In genomic region chr12:110741795-110742717, GRCh38 we compare ENCODE assay signal across 8 cellular contexts. TPM values are rescaled to one million over a fixed set of nuclear protein-coding genes. Genes with fewer than 3 reads are reported as not detected.
DNase-seq lines count a peak whose midpoint lies in the region; ATAC-seq and TF ChIP-seq lines count a peak whose summit lies in the region.

No MANE protein-coding gene starts in this region.

- H3K27ac ChIP-seq in CD8-positive, alpha-beta memory T cell (ENCODE audit: low read depth, low read length), result peak overlapping the region; percentile 73
- H3K27ac ChIP-seq in SU-DHL-6 (ENCODE audit: low read depth, low read length) (peak overlapping the region; percentile 59), thoracic aorta (peak overlapping the region; percentile 83 to 85)

- no peak for TF ChIP-seq EP300 in Ishikawa (IDR thresholded peaks at IDR 0.05; ENCODE audit: borderline replicate concordance)

- no peaks in the 10 kb centered on the region for H3K9me3 ChIP-seq in CD8-positive, alpha-beta memory T cell (ENCODE audit: low read length)
- H3K9me3 ChIP-seq in SU-DHL-6 (ENCODE audit: insufficient read depth, low read length) (no peaks in the 10 kb centered on the region), thoracic aorta (no peaks in the 10 kb centered on the region)

- H3K4me1 ChIP-seq in CD8-positive, alpha-beta memory T cell (ENCODE audit: insufficient read depth, low read length), result peaks cover 37% of the 10 kb centered on the region
- H3K4me1 ChIP-seq in thoracic aorta (ENCODE audit: control insufficient read depth in 1 of 2, low read depth in 2 of 2), result peaks cover 31 to 49% of the 10 kb centered on the region in 2 donors

- H3K36me3 Mint-ChIP-seq in CD8-positive, alpha-beta memory T cell, result peaks cover 0 to 17% (median 2%) of the 10 kb centered on the region in 3 donors

- peaks cover 35% of the 10 kb centered on the region; the same call in 1 of the 2 replicates for H4K20me1 ChIP-seq in SU-DHL-6 (ENCODE audit: low read depth, low read length)

- TF ChIP-seq CTCF in SU-DHL-6 (IDR thresholded peaks at IDR 0.05; ENCODE audit: insufficient read depth, low read length, poor library complexity, severe bottlenecking), result no peak
- no peak for TF ChIP-seq CTCF in thoracic aorta (IDR thresholded peaks at IDR 0.05)

- peaks cover 41 to 59% (median 55%) of the 10 kb centered on the region in 3 donors for H3K4me1 Mint-ChIP-seq in CD8-positive, alpha-beta memory T cell

- ATAC-seq in GM21360 (IDR thresholded peaks at IDR 0.05; ENCODE audit: unreplicated experiment), result peak; percentile 24
- peak; percentile 3 for ATAC-seq in thoracic aorta (ENCODE audit: insufficient number of reproducible peaks, low FRiP score, low read depth)

- CTCF ChIA-PET in CD8-positive, alpha-beta memory T cell (lab: Charles Lee), result interaction anchor here (1.0 to 1.8 kb wide), 2 partner anchors 11 to 274 kb away, joined by 4 to 6 read pairs; partner anchors contain the start of genes FAM216A and GPN3

- H3K36me3 ChIP-seq in CD8-positive, alpha-beta memory T cell (ENCODE audit: insufficient read depth, low read length), result no peaks in the 10 kb centered on the region
- H3K36me3 ChIP-seq in SU-DHL-6 (ENCODE audit: low read length), result no peaks in the 10 kb centered on the region
- H3K36me3 ChIP-seq in thoracic aorta, result no peaks in the 10 kb centered on the region

- peak overlapping the region; percentile 86 for H3K9ac ChIP-seq in SU-DHL-6 (ENCODE audit: low read length)

- POLR2A ChIA-PET in CD8-positive, alpha-beta memory T cell (lab: Charles Lee), result interaction anchor here (0.5 to 1.2 kb wide), 5 partner anchors 9 to 461 kb away, joined by 3 to 4 read pairs (median 3); partner anchors contain the start of genes ARPC3, ATP2A2 and GPN3

- peak overlapping the region; percentile 99 to 100 (median 100) for H3K4me3 Mint-ChIP-seq in CD8-positive, alpha-beta memory T cell

- H3K9me2 ChIP-seq in SU-DHL-6 (replicated peaks; ENCODE audit: insufficient read depth, low read length), result no peaks in the 10 kb centered on the region

- no peaks in the 10 kb centered on the region for H3K27me3 ChIP-seq in CD8-positive, alpha-beta memory T cell (ENCODE audit: insufficient read depth, low read length, poor library complexity, severe bottlenecking)
- no peaks in the 10 kb centered on the region for H3K27me3 ChIP-seq in SU-DHL-6 (ENCODE audit: low read length)
- no peaks in the 10 kb centered on the region for H3K27me3 ChIP-seq in thoracic aorta (replicated peaks; ENCODE audit: insufficient read depth)

- H3K4me3 ChIP-seq in CD8-positive, alpha-beta memory T cell (ENCODE audit: low read length), result peak overlapping the region; percentile 68
- peak overlapping the region; percentile 92 for H3K4me3 ChIP-seq in SU-DHL-6 (ENCODE audit: insufficient read depth, low read length, poor library complexity, severe bottlenecking)
- peak overlapping the region; percentile 94 for H3K4me3 ChIP-seq in thoracic aorta

- no peak for TF ChIP-seq RAD21 in Ishikawa (IDR thresholded peaks at IDR 0.05; ENCODE audit: low read depth)

- H3K9me3 Mint-ChIP-seq in CD8-positive, alpha-beta memory T cell, result no peaks in the 10 kb centered on the region

- H3K27me3 Mint-ChIP-seq in CD8-positive, alpha-beta memory T cell, result peaks cover 0 to 6% of the 10 kb centered on the region in 2 donors

- H2AFZ ChIP-seq in SU-DHL-6 (ENCODE audit: low read depth, low read length, severe bottlenecking), result no peak overlapping the region

- DNase-seq in CD8-positive, alpha-beta memory T cell, result peak in 2 of 5 donors; percentile 13 to 25
- peak; percentile 63 for DNase-seq in dermis blood vessel endothelial cell
- DNase-seq in lung microvascular endothelial cell (ENCODE audit: low read depth in 2 of 2), result peak; percentile 35 to 67
- no peak for DNase-seq in thoracic aorta (ENCODE audit: low spot score)
- no peak for DNase-seq in 8988T

- H3K27ac Mint-ChIP-seq in CD8-positive, alpha-beta memory T cell, result peak overlapping the region; percentile 96 to 100 (median 99)

- H3K4me2 ChIP-seq in SU-DHL-6 (ENCODE audit: low read depth, low read length, poor library complexity, severe bottlenecking), result peak overlapping the region; percentile 90

- H3K79me2 ChIP-seq in SU-DHL-6 (ENCODE audit: insufficient read depth, low read length), result peaks cover 56% of the 10 kb centered on the region

- H3F3A ChIP-seq in SU-DHL-6 (ENCODE audit: insufficient read depth), result peaks cover 13% of the 10 kb centered on the region

TF ChIP-seq in Ishikawa, 13 proteins besides CTCF, POLR2A, EP300 and RAD21:
- TF ChIP-seq EGR1 (IDR thresholded peaks at IDR 0.05) (no peak), CREB1 (IDR thresholded peaks at IDR 0.05; ENCODE audit: low read depth) (no peak), TEAD4 (IDR thresholded peaks at IDR 0.05) (no peak), TCF12 (IDR thresholded peaks at IDR 0.05; ENCODE audit: low read depth) (no peak), ZBTB7A (IDR thresholded peaks at IDR 0.05; ENCODE audit: low read depth) (0 out of 2 replicates have a peak, but pooled peaks have one; percentile 7), NFIC (IDR thresholded peaks at IDR 0.05) (no peak), TAF1 (IDR thresholded peaks at IDR 0.05; ENCODE audit: low read depth) (no peak), CEBPB (IDR thresholded peaks at IDR 0.05) (no peak), FOXM1 (IDR thresholded peaks at IDR 0.05; ENCODE audit: borderline replicate concordance, low read depth) (no peak), USF1 (IDR thresholded peaks at IDR 0.05) (no peak), YY1 (IDR thresholded peaks at IDR 0.05; ENCODE audit: low read depth) (no peak)
- TF ChIP-seq, protein P1, sequence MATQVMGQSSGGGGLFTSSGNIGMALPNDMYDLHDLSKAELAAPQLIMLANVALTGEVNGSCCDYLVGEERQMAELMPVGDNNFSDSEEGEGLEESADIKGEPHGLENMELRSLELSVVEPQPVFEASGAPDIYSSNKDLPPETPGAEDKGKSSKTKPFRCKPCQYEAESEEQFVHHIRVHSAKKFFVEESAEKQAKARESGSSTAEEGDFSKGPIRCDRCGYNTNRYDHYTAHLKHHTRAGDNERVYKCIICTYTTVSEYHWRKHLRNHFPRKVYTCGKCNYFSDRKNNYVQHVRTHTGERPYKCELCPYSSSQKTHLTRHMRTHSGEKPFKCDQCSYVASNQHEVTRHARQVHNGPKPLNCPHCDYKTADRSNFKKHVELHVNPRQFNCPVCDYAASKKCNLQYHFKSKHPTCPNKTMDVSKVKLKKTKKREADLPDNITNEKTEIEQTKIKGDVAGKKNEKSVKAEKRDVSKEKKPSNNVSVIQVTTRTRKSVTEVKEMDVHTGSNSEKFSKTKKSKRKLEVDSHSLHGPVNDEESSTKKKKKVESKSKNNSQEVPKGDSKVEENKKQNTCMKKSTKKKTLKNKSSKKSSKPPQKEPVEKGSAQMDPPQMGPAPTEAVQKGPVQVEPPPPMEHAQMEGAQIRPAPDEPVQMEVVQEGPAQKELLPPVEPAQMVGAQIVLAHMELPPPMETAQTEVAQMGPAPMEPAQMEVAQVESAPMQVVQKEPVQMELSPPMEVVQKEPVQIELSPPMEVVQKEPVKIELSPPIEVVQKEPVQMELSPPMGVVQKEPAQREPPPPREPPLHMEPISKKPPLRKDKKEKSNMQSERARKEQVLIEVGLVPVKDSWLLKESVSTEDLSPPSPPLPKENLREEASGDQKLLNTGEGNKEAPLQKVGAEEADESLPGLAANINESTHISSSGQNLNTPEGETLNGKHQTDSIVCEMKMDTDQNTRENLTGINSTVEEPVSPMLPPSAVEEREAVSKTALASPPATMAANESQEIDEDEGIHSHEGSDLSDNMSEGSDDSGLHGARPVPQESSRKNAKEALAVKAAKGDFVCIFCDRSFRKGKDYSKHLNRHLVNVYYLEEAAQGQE (IDR thresholded peaks at IDR 0.05; ENCODE audit: low read depth), result no peak
- TF ChIP-seq, protein P2, sequence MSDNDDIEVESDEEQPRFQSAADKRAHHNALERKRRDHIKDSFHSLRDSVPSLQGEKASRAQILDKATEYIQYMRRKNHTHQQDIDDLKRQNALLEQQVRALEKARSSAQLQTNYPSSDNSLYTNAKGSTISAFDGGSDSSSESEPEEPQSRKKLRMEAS (IDR thresholded peaks at IDR 0.05), result 0 out of 2 replicates have a peak, but pooled peaks have one; percentile 7

RNA-seq across cellular contexts. Expression of gene PPP1CC, which starts 0.6 kb away (rescaled TPM):
- 100 to 1,000 TPM; 242 to 249 TPM for total RNA-seq in CD8-positive, alpha-beta memory T cell
- polyA plus RNA-seq in CD8-positive, alpha-beta memory T cell, result 130 TPM
- 113 and 153 TPM in 2 replicates for total RNA-seq in dermis blood vessel endothelial cell
- total RNA-seq in lung microvascular endothelial cell, result 62.9 and 85.9 TPM in 2 replicates
- total RNA-seq in thoracic aorta, result 100 to 1,000 TPM in 1 of 2 donors, 10 to 100 TPM in 1; 76.4 to 105 TPM

RNA-seq across cellular contexts. Expression of gene HVCN1, which starts 53.1 kb away (rescaled TPM):
- total RNA-seq in CD8-positive, alpha-beta memory T cell, result 10 to 100 TPM; 18.5 to 20.2 TPM
- polyA plus RNA-seq in CD8-positive, alpha-beta memory T cell, result 17.6 TPM
- total RNA-seq in dermis blood vessel endothelial cell (5.0 and 6.1 TPM in 2 replicates), lung microvascular endothelial cell (2.2 and 5.0 TPM in 2 replicates), thoracic aorta (10 to 100 TPM; 12.3 to 14.5 TPM)

Comparison
In these comparisons a context has a peak if more than half of its experiments do, and no peak if none do; other contexts are left out.
1. DNase-seq: peak in dermis blood vessel endothelial cell (single experiment) and lung microvascular endothelial cell (2 of 2); none in thoracic aorta (single experiment) and 8988T (single experiment).
2. Peak in every context shown above with its lines, with median percentiles within 50 percentile points of each other: H3K27ac ChIP-seq and H3K4me3 ChIP-seq.